15 cellular contexts compared by ENCODE assay signal in the genomic region with DNA sequence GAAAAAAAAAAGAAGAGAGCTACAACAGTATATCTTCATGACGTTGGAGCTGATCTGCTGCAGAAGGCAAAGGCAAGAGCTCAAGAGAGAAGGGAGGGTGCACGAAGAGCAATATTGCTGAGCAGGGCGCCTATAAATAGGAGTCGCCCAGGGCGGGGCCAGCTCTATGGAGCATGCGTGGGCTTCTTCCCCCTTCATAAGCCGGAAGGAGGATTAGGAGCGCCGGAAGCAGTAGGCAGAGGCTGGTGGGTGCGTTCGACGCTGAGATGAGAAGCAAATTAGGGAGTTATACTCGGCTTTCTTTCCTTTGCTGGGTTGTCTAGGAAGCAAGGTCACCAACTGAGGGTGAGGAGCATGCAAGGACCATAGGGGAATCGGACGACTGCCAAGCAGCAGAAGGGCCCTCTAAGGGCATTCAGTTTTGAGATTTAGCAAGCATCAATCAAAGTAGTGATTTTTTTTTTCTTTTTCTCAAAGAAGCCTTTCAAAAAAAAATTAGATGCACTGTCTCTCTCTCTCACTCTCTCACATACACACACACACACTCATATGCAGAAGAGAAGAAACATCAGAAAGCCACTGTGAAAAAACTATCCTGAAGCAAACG.
"Had no signal": no experiment of that assay in that cellular context is flagged by ENCODE, and none has a peak within 500 bp of the region (broad histone marks: within the 10 kb centered on the region; RNA-seq: fewer than 3 reads in every experiment).

No MANE protein-coding gene starts in this region.

- H3K36me3 ChIP-seq: adrenal gland, lower lobe of right lung, suprapubic skin, upper lobe of right lung had no signal

- H3K4me3 ChIP-seq: adrenal gland, lower lobe of right lung, suprapubic skin, upper lobe of right lung had no signal

- ATAC-seq: activated T-helper 17 cell treated with anti-CD3 and anti-CD28 coated beads, Interleukin-2, amount 50 U/mL, for 72 hours; lower lobe of right lung; upper lobe of right lung; WTC11 had no signal

- H3K4me1 ChIP-seq: adrenal gland had no signal

- H3K27me3 ChIP-seq: suprapubic skin, upper lobe of right lung had no signal

- H3K9me3 ChIP-seq: adrenal gland, lower lobe of right lung, suprapubic skin, upper lobe of right lung had no signal

- DNase-seq: activated CD4-positive, alpha-beta T cell treated with anti-CD3 and anti-CD28 coated beads, Interleukin-2, amount 10 ng/mL, durations not matched to agents 24 days and 14 days; activated naive CD4-positive, alpha-beta T cell treated with anti-CD3 and anti-CD28 coated beads, Interleukin-2, amount 10 ng/mL, durations not matched to agents 7 days and 5 days; activated T-cell treated with anti-CD3 and anti-CD28 coated beads for 4 hours; adrenal gland; hippocampal formation; kidney glomerular epithelial cell; lower lobe of right lung; naive B cell; stimulated activated CD4-positive, alpha-beta T cell treated with anti-CD3 and anti-CD28 coated beads, Interleukin-2, amount 100 ng/mL, for 48 hours; stimulated activated naive CD4-positive, alpha-beta T cell treated with Interleukin-2 at 50 U/mL for 16 hours; T-helper 9 cell; upper lobe of right lung had no signal

- H3K27ac ChIP-seq: adrenal gland, lower lobe of right lung, suprapubic skin, upper lobe of right lung had no signal
